Comparison of ENCODE assay signal across 1 cellular context in the genomic region with DNA sequence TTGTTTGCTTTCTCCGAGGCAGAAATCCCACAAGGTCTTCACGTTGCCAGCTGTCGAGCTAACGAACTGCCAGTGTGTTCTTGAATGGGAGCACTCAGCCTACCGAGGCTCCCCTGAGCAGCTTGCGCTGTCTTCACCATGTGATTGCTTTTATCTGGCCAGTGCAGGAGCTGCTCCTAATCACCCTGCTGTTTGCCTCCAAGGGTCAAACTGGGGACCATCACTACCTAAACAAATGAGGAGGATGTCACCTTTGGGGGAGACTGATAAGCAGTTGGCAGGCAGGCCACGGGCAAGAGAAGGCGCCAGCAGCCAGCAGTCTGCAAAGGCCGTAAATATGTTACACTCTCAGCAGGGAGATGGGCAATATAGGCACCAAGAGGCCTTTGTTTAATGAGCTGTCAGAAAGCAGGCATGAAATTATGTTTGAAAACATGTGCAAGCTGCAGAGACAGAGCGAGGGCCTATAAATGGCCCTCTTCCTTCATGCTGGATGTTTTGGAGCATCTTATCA.
TF ChIP-seq lines count a peak whose summit lies in the region.

No MANE protein-coding gene starts in this region.

TF ChIP-seq in K562, 482 proteins besides CTCF, POLR2A, EP300 and RAD21 (continued from another document and continues in another):
- TF ChIP-seq, protein P1, sequence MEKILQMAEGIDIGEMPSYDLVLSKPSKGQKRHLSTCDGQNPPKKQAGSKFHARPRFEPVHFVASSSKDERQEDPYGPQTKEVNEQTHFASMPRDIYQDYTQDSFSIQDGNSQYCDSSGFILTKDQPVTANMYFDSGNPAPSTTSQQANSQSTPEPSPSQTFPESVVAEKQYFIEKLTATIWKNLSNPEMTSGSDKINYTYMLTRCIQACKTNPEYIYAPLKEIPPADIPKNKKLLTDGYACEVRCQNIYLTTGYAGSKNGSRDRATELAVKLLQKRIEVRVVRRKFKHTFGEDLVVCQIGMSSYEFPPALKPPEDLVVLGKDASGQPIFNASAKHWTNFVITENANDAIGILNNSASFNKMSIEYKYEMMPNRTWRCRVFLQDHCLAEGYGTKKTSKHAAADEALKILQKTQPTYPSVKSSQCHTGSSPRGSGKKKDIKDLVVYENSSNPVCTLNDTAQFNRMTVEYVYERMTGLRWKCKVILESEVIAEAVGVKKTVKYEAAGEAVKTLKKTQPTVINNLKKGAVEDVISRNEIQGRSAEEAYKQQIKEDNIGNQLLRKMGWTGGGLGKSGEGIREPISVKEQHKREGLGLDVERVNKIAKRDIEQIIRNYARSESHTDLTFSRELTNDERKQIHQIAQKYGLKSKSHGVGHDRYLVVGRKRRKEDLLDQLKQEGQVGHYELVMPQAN (IDR thresholded peaks at IDR 0.05; ENCODE audit: borderline replicate concordance): peak; percentile 29; the same call in 1 of the 2 replicates
- TF ChIP-seq ZNF232 (CRISPR knock-in tag; IDR thresholded peaks at IDR 0.05) (no peak), BDP1 (IDR thresholded peaks at IDR 0.05; ENCODE audit: insufficient read depth, insufficient read length) (no peak), ARHGAP35 (IDR thresholded peaks at IDR 0.05; ENCODE audit: partially characterized antibody) (no peak), ZNF282 (CRISPR knock-in tag; IDR thresholded peaks at IDR 0.05) (no peak), ZEB2 (IDR thresholded peaks at IDR 0.05) (peak; percentile 92; the same call in 1 of the 2 replicates), RBM34 (IDR thresholded peaks at IDR 0.05; ENCODE audit: borderline replicate concordance, insufficient read depth, low read length) (no peak), SAFB2 (IDR thresholded peaks at IDR 0.05; ENCODE audit: borderline replicate concordance, low read depth, low read length, severe bottlenecking) (no peak), NONO (IDR thresholded peaks at IDR 0.05; ENCODE audit: low read depth in 2 of 2, low read length in 1 of 2) (peak in 1 of 2 experiments; percentile 71; a peak in 1 of 4 replicates), POLR2B (IDR thresholded peaks at IDR 0.05; ENCODE audit: low read depth, partially characterized antibody) (no peak), FUS (optimal IDR thresholded peaks at IDR 0.05; ENCODE audit: low read depth, low read length) (no peak), SMARCB1 (IDR thresholded peaks at IDR 0.05; ENCODE audit: insufficient read length, low read depth) (no peak), PTTG1 (tag; IDR thresholded peaks at IDR 0.05; ENCODE audit: low read depth) (no peak), ESRRA (IDR thresholded peaks at IDR 0.05; ENCODE audit: borderline replicate concordance, low read depth) (no peak; the same call in 1 of the 2 replicates), TBP (optimal IDR thresholded peaks at IDR 0.05; ENCODE audit: low read depth, low read length) (no peak), ZC3H11A (IDR thresholded peaks at IDR 0.05; ENCODE audit: low read depth, low read length) (no peak), MAFF (IDR thresholded peaks at IDR 0.05; ENCODE audit: low read length) (no peak), HDAC2 (IDR thresholded peaks at IDR 0.05) (peak; percentile 92), ZNF121 (CRISPR knock-in tag; conservative IDR thresholded peaks at IDR 0.05) (no peak), SP2 (IDR thresholded peaks at IDR 0.05; ENCODE audit: extremely low read depth, low read depth, low read length, poor library complexity, severe bottlenecking) (no peak), MYNN (IDR thresholded peaks at IDR 0.05) (peak; percentile 91), MYNN (CRISPR knock-in tag; IDR thresholded peaks at IDR 0.05) (no peak), TOE1 (IDR thresholded peaks at IDR 0.05; ENCODE audit: borderline replicate concordance) (peak; percentile 64; the same call in 1 of the 2 replicates), TOE1 (CRISPR knock-in tag; IDR thresholded peaks at IDR 0.05; ENCODE audit: borderline replicate concordance, low read depth) (no peak), CBX3 (IDR thresholded peaks at IDR 0.05; ENCODE audit: borderline replicate concordance in 1 of 2, low read length in 2 of 2) (peak in 1 of 2 experiments; percentile 59; a peak in 1 of 3 replicates), SMARCA5 (IDR thresholded peaks at IDR 0.05) (no peak), CREB1 (IDR thresholded peaks at IDR 0.05) (peak; percentile 53; the same call in 1 of the 2 replicates), CREB1 (CRISPR knock-in tag; IDR thresholded peaks at IDR 0.05) (no peak), DDX20 (tag; IDR thresholded peaks at IDR 0.05; ENCODE audit: low read depth) (no peak), ZNF224 (CRISPR knock-in tag; IDR thresholded peaks at IDR 0.05) (no peak), ETS2 (tag; IDR thresholded peaks at IDR 0.05; ENCODE audit: borderline replicate concordance, poor library complexity, severe bottlenecking) (no peak), ZNF551 (CRISPR knock-in tag; IDR thresholded peaks at IDR 0.05) (no peak), TAF9B (IDR thresholded peaks at IDR 0.05; ENCODE audit: partially characterized antibody) (peak; percentile 24)
- TF ChIP-seq, protein P2, sequence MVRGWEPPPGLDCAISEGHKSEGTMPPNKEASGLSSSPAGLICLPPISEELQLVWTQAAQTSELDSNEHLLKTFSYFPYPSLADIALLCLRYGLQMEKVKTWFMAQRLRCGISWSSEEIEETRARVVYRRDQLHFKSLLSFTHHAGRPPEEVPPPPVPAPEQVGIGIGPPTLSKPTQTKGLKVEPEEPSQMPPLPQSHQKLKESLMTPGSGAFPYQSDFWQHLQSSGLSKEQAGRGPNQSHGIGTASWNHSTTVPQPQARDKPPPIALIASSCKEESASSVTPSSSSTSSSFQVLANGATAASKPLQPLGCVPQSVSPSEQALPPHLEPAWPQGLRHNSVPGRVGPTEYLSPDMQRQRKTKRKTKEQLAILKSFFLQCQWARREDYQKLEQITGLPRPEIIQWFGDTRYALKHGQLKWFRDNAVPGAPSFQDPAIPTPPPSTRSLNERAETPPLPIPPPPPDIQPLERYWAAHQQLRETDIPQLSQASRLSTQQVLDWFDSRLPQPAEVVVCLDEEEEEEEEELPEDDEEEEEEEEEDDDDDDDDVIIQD (CRISPR knock-in tag; IDR thresholded peaks at IDR 0.05): no peak
- TF ChIP-seq, protein P3, sequence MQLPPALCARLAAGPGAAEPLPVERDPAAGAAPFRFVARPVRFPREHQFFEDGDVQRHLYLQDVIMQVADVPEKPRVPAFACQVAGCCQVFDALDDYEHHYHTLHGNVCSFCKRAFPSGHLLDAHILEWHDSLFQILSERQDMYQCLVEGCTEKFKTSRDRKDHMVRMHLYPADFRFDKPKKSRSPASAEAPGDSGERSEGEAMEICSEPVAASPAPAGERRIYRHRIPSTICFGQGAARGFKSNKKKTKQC (CRISPR knock-in tag; IDR thresholded peaks at IDR 0.05): no peak
- TF ChIP-seq, protein P4, sequence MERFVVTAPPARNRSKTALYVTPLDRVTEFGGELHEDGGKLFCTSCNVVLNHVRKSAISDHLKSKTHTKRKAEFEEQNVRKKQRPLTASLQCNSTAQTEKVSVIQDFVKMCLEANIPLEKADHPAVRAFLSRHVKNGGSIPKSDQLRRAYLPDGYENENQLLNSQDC (CRISPR knock-in tag; IDR thresholded peaks at IDR 0.05): no peak
- TF ChIP-seq, protein P5, sequence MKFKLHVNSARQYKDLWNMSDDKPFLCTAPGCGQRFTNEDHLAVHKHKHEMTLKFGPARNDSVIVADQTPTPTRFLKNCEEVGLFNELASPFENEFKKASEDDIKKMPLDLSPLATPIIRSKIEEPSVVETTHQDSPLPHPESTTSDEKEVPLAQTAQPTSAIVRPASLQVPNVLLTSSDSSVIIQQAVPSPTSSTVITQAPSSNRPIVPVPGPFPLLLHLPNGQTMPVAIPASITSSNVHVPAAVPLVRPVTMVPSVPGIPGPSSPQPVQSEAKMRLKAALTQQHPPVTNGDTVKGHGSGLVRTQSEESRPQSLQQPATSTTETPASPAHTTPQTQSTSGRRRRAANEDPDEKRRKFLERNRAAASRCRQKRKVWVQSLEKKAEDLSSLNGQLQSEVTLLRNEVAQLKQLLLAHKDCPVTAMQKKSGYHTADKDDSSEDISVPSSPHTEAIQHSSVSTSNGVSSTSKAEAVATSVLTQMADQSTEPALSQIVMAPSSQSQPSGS (CRISPR knock-in tag; IDR thresholded peaks at IDR 0.05): no peak
- TF ChIP-seq, protein P6, sequence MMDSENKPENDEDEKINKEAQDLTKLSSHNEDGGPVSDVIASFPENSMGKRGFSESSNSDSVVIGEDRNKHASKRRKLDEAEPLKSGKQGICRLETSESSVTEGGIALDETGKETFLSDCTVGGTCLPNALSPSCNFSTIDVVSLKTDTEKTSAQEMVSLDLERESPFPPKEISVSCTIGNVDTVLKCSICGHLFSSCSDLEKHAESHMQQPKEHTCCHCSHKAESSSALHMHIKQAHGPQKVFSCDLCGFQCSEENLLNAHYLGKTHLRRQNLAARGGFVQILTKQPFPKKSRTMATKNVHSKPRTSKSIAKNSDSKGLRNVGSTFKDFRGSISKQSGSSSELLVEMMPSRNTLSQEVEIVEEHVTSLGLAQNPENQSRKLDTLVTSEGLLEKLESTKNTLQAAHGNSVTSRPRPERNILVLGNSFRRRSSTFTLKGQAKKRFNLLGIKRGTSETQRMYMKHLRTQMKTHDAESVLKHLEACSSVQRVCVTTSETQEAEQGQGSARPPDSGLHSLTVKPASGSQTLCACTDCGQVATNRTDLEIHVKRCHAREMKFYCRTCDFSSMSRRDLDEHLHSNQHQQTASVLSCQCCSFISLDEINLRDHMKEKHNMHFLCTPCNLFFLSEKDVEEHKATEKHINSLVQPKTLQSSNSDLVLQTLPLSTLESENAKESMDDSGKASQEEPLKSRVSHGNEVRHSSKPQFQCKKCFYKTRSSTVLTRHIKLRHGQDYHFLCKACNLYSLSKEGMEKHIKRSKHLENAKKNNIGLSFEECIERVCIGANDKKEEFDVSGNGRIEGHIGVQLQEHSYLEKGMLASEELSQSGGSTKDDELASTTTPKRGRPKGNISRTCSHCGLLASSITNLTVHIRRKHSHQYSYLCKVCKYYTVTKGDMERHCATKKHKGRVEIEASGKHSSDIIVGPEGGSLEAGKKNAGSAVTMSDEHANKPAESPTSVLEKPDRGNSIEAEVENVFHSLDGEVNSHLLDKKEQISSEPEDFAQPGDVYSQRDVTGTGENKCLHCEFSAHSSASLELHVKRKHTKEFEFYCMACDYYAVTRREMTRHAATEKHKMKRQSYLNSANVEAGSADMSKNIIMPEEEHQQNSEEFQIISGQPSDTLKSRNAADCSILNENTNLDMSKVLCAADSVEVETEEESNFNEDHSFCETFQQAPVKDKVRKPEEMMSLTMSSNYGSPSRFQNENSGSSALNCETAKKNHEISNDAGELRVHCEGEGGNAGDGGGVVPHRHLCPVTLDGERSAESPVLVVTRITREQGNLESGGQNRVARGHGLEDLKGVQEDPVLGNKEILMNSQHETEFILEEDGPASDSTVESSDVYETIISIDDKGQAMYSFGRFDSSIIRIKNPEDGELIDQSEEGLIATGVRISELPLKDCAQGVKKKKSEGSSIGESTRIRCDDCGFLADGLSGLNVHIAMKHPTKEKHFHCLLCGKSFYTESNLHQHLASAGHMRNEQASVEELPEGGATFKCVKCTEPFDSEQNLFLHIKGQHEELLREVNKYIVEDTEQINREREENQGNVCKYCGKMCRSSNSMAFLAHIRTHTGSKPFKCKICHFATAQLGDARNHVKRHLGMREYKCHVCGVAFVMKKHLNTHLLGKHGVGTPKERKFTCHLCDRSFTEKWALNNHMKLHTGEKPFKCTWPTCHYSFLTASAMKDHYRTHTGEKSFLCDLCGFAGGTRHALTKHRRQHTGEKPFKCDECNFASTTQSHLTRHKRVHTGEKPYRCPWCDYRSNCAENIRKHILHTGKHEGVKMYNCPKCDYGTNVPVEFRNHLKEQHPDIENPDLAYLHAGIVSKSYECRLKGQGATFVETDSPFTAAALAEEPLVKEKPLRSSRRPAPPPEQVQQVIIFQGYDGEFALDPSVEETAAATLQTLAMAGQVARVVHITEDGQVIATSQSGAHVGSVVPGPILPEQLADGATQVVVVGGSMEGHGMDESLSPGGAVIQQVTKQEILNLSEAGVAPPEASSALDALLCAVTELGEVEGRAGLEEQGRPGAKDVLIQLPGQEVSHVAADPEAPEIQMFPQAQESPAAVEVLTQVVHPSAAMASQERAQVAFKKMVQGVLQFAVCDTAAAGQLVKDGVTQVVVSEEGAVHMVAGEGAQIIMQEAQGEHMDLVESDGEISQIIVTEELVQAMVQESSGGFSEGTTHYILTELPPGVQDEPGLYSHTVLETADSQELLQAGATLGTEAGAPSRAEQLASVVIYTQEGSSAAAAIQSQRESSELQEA (IDR thresholded peaks at IDR 0.05; ENCODE audit: low read depth): no peak
- TF ChIP-seq, protein P7, sequence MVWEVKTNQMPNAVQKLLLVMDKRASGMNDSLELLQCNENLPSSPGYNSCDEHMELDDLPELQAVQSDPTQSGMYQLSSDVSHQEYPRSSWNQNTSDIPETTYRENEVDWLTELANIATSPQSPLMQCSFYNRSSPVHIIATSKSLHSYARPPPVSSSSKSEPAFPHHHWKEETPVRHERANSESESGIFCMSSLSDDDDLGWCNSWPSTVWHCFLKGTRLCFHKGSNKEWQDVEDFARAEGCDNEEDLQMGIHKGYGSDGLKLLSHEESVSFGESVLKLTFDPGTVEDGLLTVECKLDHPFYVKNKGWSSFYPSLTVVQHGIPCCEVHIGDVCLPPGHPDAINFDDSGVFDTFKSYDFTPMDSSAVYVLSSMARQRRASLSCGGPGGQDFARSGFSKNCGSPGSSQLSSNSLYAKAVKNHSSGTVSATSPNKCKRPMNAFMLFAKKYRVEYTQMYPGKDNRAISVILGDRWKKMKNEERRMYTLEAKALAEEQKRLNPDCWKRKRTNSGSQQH (CRISPR knock-in tag; IDR thresholded peaks at IDR 0.05): no peak
- TF ChIP-seq, protein P8, sequence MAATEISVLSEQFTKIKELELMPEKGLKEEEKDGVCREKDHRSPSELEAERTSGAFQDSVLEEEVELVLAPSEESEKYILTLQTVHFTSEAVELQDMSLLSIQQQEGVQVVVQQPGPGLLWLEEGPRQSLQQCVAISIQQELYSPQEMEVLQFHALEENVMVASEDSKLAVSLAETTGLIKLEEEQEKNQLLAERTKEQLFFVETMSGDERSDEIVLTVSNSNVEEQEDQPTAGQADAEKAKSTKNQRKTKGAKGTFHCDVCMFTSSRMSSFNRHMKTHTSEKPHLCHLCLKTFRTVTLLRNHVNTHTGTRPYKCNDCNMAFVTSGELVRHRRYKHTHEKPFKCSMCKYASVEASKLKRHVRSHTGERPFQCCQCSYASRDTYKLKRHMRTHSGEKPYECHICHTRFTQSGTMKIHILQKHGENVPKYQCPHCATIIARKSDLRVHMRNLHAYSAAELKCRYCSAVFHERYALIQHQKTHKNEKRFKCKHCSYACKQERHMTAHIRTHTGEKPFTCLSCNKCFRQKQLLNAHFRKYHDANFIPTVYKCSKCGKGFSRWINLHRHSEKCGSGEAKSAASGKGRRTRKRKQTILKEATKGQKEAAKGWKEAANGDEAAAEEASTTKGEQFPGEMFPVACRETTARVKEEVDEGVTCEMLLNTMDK (IDR thresholded peaks at IDR 0.05; ENCODE audit: borderline replicate concordance, insufficient read depth, low read depth, low read length, poor library complexity, severe bottlenecking): no peak
- TF ChIP-seq, protein P9, sequence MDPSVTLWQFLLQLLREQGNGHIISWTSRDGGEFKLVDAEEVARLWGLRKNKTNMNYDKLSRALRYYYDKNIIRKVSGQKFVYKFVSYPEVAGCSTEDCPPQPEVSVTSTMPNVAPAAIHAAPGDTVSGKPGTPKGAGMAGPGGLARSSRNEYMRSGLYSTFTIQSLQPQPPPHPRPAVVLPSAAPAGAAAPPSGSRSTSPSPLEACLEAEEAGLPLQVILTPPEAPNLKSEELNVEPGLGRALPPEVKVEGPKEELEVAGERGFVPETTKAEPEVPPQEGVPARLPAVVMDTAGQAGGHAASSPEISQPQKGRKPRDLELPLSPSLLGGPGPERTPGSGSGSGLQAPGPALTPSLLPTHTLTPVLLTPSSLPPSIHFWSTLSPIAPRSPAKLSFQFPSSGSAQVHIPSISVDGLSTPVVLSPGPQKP (CRISPR knock-in tag; IDR thresholded peaks at IDR 0.05): no peak
